Comparison of ENCODE assay signal across 8 cellular contexts in genomic region chrX:69163936-69164741, GRCh38. TPM values are rescaled to one million over a fixed set of nuclear protein-coding genes. Genes with fewer than 3 reads are reported as not detected.
DNase-seq lines count a peak whose midpoint lies in the region; ATAC-seq and TF ChIP-seq lines count a peak whose summit lies in the region.

No MANE protein-coding gene starts in this region.

- H3K27ac ChIP-seq in OCI-LY1 (ENCODE audit: low read depth, low read length, poor library complexity, severe bottlenecking) (no peak overlapping the region), thymus (ENCODE audit: low read depth) (peak overlapping the region; percentile 31)

- peak overlapping the region; percentile 86 for H3K4me2 ChIP-seq in OCI-LY1 (ENCODE audit: low read length)

- DNase-seq in CMK (ENCODE audit: low read depth) (peak; percentile 30), activated T-helper 1 cell treated with Interleukin-2 at 50 U/mL for 16 hours (ENCODE audit: low read depth) (peak; percentile 32), fibroblast of villous mesenchyme (ENCODE audit: low read depth) (no peak), nucleus accumbens (lab: John Stamatoyannopoulos, UW) (peak in 30 of 56 donors; percentile 0 to 56 (median 17))

- 18% methylated on average over 23 of the region's 23 CpGs for WGBS in thymus

- no peaks in the 10 kb centered on the region for H3F3A ChIP-seq in OCI-LY1 (ENCODE audit: insufficient read depth, low read length)

- ATAC-seq in GM21825 (IDR thresholded peaks at IDR 0.05; ENCODE audit: unreplicated experiment) (peak; percentile 59), HG02588 (IDR thresholded peaks at IDR 0.05; ENCODE audit: unreplicated experiment) (no peak)

- H3K4me1 ChIP-seq in OCI-LY1 (ENCODE audit: insufficient read depth, low read length, severe bottlenecking): peaks cover 11% of the 10 kb centered on the region
- H3K4me1 ChIP-seq in thymus (ENCODE audit: control insufficient read depth, insufficient read depth, low read length): no peaks in the 10 kb centered on the region

- TF ChIP-seq CTCF in OCI-LY1 (IDR thresholded peaks at IDR 0.05; ENCODE audit: low read length) (no peak), fibroblast of villous mesenchyme (IDR thresholded peaks at IDR 0.05; ENCODE audit: insufficient read depth, low read depth, low read length) (no peak)

- H2AFZ ChIP-seq in OCI-LY1 (ENCODE audit: low read length): no peak overlapping the region

- H3K4me3 ChIP-seq in OCI-LY1 (ENCODE audit: low read depth, low read length, poor library complexity, severe bottlenecking) (peak overlapping the region; percentile 88), fibroblast of villous mesenchyme (ENCODE audit: low read depth, low read length) (peak overlapping the region; percentile 83), thymus (ENCODE audit: low read length) (peak overlapping the region; percentile 64)

- H3K27me3 ChIP-seq in OCI-LY1 (ENCODE audit: insufficient read depth, low read length): no peaks in the 10 kb centered on the region
- no peaks in the 10 kb centered on the region for H3K27me3 ChIP-seq in thymus (ENCODE audit: control insufficient read depth, insufficient read depth)

- no peaks in the 10 kb centered on the region for H3K9me3 ChIP-seq in OCI-LY1 (ENCODE audit: low read length)
- H3K9me3 ChIP-seq in thymus (ENCODE audit: control insufficient read depth): no peaks in the 10 kb centered on the region

- no peaks in the 10 kb centered on the region for H3K79me2 ChIP-seq in OCI-LY1 (ENCODE audit: insufficient read depth, low read length)

- H3K36me3 ChIP-seq in OCI-LY1 (ENCODE audit: insufficient read depth, low read length) (peaks cover 4% of the 10 kb centered on the region; the same call in 1 of the 2 replicates), thymus (ENCODE audit: control insufficient read depth, insufficient read depth) (peaks cover 8% of the 10 kb centered on the region)

- H3K9ac ChIP-seq in OCI-LY1 (ENCODE audit: low read length): no peak overlapping the region; the same call in 1 of the 2 replicates

- H3K9me2 ChIP-seq in OCI-LY1 (ENCODE audit: low read depth, low read length): no peaks in the 10 kb centered on the region

- no peaks in the 10 kb centered on the region for H4K20me1 ChIP-seq in OCI-LY1 (ENCODE audit: insufficient read depth, low read length)

RNA-seq across cellular contexts. Expression of gene PJA1, which starts 1.1 kb away (rescaled TPM):
- total RNA-seq in fibroblast of villous mesenchyme: 25.4 and 28.1 TPM in 2 replicates
- 14.8 TPM for polyA plus RNA-seq in thymus
